In the genomic region with DNA sequence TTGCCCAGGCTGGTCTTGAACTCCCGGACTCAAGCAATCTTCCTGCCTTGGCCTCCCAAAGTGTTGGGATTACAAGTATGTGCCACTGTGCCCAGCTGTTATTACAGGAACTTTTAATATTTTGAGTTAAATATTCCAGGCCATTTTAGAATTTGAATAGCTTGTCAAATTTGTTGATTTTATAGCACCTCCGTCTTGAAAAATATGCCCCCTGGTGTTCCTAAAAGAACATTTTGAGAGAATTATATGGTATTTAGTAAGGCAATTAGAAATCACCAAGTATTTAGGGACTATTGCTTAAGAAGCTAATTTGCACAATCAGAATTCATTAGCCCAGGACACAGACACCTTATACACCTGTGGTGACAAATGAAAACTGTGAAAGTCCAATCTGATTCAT, we compare ENCODE assay signal across 23 cellular contexts. TPM values are rescaled to one million over a fixed set of nuclear protein-coding genes. Genes with fewer than 3 reads are reported as not detected.
A peak's percentile ranks its signal among the peaks of the same experiment; 100 is the strongest.
DNase-seq lines count a peak whose midpoint lies in the region; ATAC-seq and TF ChIP-seq lines count a peak whose summit lies in the region.
"Had no signal": no experiment of that assay in that cellular context is flagged by ENCODE, and none has a peak within 500 bp of the region (broad histone marks: within the 10 kb centered on the region; RNA-seq: fewer than 3 reads in every experiment).

No MANE protein-coding gene starts in this region.

- no peak for DNase-seq in endothelial cell (ENCODE audit: low spot score)
- DNase-seq in retinal pigment epithelial cell (ENCODE audit: low read depth) = no peak
- no peak for DNase-seq in retina
- DNase-seq in activated CD4-positive, alpha-beta memory T cell treated with anti-CD3 and anti-CD28 coated beads, Interleukin-2, amount 10 ng/mL, durations not matched to agents 7 days and 5 days = no peak
- no peak for DNase-seq in DMS79 (lab: John Stamatoyannopoulos, UW)
- DNase-seq: colonic mucosa; EL; foreskin melanocyte; H7; NCI-H1105 treated with DMSO at 0.1 percent for 48 hours; NCI-H2081; NCI-H446 treated with DMSO at 0.1 percent for 48 hours; nucleus accumbens; stimulated activated naive B cell treated with anti-CD40 and anti-IgM and Interleukin-4, amounts not matched to agents 10 μg/mL and 1 μg/mL and 100 μg/mL, for 72 hours; SW 1271 had no signal

- H3K27ac Mint-ChIP-seq in endothelial cell (ENCODE audit: unreplicated experiment) = no peak overlapping the region
- H3K27ac Mint-ChIP-seq in activated CD4-positive, alpha-beta memory T cell treated with anti-CD3 and anti-CD28 coated beads, Interleukin-2, amount 10 ng/mL, durations not matched to agents 7 days and 5 days = no peak overlapping the region
- H3K27ac Mint-ChIP-seq: activated naive CD4-positive, alpha-beta T cell treated with anti-CD3 and anti-CD28 coated beads, Interleukin-2, amount 50 U/mL, for 72 hours; activated T-helper 1 cell treated with anti-CD3 and anti-CD28 coated beads, Interleukin-12 subunit alpha, Interleukin-12 subunit beta, Interleukin-2, Interleukin-4 antibody, amounts not matched to agents 30 ng/mL and 10 ng/mL and 1 ng/mL, durations not matched to agents 14 hours and 24 hours and 36 hours; stimulated activated naive B cell treated with anti-CD40 and anti-IgM and Interleukin-4, amounts not matched to agents 10 μg/mL and 1 μg/mL and 100 μg/mL, for 72 hours had no signal

- no peaks in the 10 kb centered on the region for H3K79me2 ChIP-seq in OCI-LY1 (ENCODE audit: insufficient read depth, low read length)

- peak; percentile 9; the same call in 1 of the 2 replicates for TF ChIP-seq CTCF in C4-2B (conservative IDR thresholded peaks at IDR 0.05)
- peak; percentile 17; the same call in 1 of the 2 replicates for TF ChIP-seq CTCF in OCI-LY1 (IDR thresholded peaks at IDR 0.05; ENCODE audit: low read length)
- TF ChIP-seq CTCF in endothelial cell (IDR thresholded peaks at IDR 0.05; ENCODE audit: unreplicated experiment) = peak; percentile 30
- peak; percentile 35 for TF ChIP-seq CTCF in retinal pigment epithelial cell (conservative IDR thresholded peaks at IDR 0.05; ENCODE audit: low read depth, low read length)

- H3K4me3 ChIP-seq in OCI-LY1 (ENCODE audit: low read depth, low read length, poor library complexity, severe bottlenecking) = no peak overlapping the region
- no peak overlapping the region for H3K4me3 ChIP-seq in retinal pigment epithelial cell (ENCODE audit: low read length)
- H3K4me3 ChIP-seq: ascending aorta, colonic mucosa, lung had no signal

- no peak overlapping the region for H3K4me3 Mint-ChIP-seq in endothelial cell (ENCODE audit: unreplicated experiment)
- no peak overlapping the region for H3K4me3 Mint-ChIP-seq in activated CD4-positive, alpha-beta memory T cell treated with anti-CD3 and anti-CD28 coated beads, Interleukin-2, amount 10 ng/mL, durations not matched to agents 7 days and 5 days
- H3K4me3 Mint-ChIP-seq: activated T-helper 1 cell treated with anti-CD3 and anti-CD28 coated beads, Interleukin-12 subunit alpha, Interleukin-12 subunit beta, Interleukin-2, Interleukin-4 antibody, amounts not matched to agents 30 ng/mL and 10 ng/mL and 1 ng/mL, durations not matched to agents 14 hours and 24 hours and 36 hours; stimulated activated naive B cell treated with anti-CD40 and anti-IgM and Interleukin-4, amounts not matched to agents 10 μg/mL and 1 μg/mL and 100 μg/mL, for 72 hours had no signal

- no peaks in the 10 kb centered on the region for H4K20me1 ChIP-seq in OCI-LY1 (ENCODE audit: insufficient read depth, low read length)

- H3K27me3 Mint-ChIP-seq in endothelial cell (ENCODE audit: unreplicated experiment) = peaks cover 5% of the 10 kb centered on the region
- no peaks in the 10 kb centered on the region for H3K27me3 Mint-ChIP-seq in activated CD4-positive, alpha-beta memory T cell treated with anti-CD3 and anti-CD28 coated beads, Interleukin-2, amount 10 ng/mL, durations not matched to agents 7 days and 5 days
- H3K27me3 Mint-ChIP-seq: stimulated activated naive B cell treated with anti-CD40 and anti-IgM and Interleukin-4, amounts not matched to agents 10 μg/mL and 1 μg/mL and 100 μg/mL, for 72 hours had no signal

- no peaks in the 10 kb centered on the region for H3K9me3 Mint-ChIP-seq in endothelial cell (ENCODE audit: unreplicated experiment)
- H3K9me3 Mint-ChIP-seq in activated CD4-positive, alpha-beta memory T cell treated with anti-CD3 and anti-CD28 coated beads, Interleukin-2, amount 10 ng/mL, durations not matched to agents 7 days and 5 days = no peaks in the 10 kb centered on the region
- H3K9me3 Mint-ChIP-seq: activated naive CD4-positive, alpha-beta T cell treated with anti-CD3 and anti-CD28 coated beads, Interleukin-2, amount 50 U/mL, for 72 hours; activated T-helper 1 cell treated with anti-CD3 and anti-CD28 coated beads, Interleukin-12 subunit alpha, Interleukin-12 subunit beta, Interleukin-2, Interleukin-4 antibody, amounts not matched to agents 30 ng/mL and 10 ng/mL and 1 ng/mL, durations not matched to agents 14 hours and 24 hours and 36 hours had no signal

- no peaks in the 10 kb centered on the region for H3F3A ChIP-seq in OCI-LY1 (ENCODE audit: insufficient read depth, low read length)

- no peaks in the 10 kb centered on the region for H3K27me3 ChIP-seq in OCI-LY1 (ENCODE audit: insufficient read depth, low read length)
- H3K27me3 ChIP-seq: ascending aorta, colonic mucosa had no signal

- H3K27ac ChIP-seq in C4-2B (no peak overlapping the region), OCI-LY1 (ENCODE audit: low read depth, low read length, poor library complexity, severe bottlenecking) (no peak overlapping the region)
- H3K27ac ChIP-seq: ascending aorta, colonic mucosa had no signal

- no peak for ATAC-seq in HG03045 (IDR thresholded peaks at IDR 0.05; ENCODE audit: unreplicated experiment)
- ATAC-seq: activated naive CD4-positive, alpha-beta T cell treated with anti-CD3 and anti-CD28 coated beads, Interleukin-2, amount 50 U/mL, for 72 hours; sciatic nerve had no signal

- no peaks in the 10 kb centered on the region for H3K36me3 ChIP-seq in OCI-LY1 (ENCODE audit: insufficient read depth, low read length)
- H3K36me3 ChIP-seq: ascending aorta, colonic mucosa had no signal

- H2AFZ ChIP-seq in OCI-LY1 (ENCODE audit: low read length) = no peak overlapping the region

- no peaks in the 10 kb centered on the region for H3K36me3 Mint-ChIP-seq in endothelial cell (ENCODE audit: low read depth, unreplicated experiment)
- no peaks in the 10 kb centered on the region for H3K36me3 Mint-ChIP-seq in activated CD4-positive, alpha-beta memory T cell treated with anti-CD3 and anti-CD28 coated beads, Interleukin-2, amount 10 ng/mL, durations not matched to agents 7 days and 5 days (ENCODE audit: low read depth)
- H3K36me3 Mint-ChIP-seq: activated naive CD4-positive, alpha-beta T cell treated with anti-CD3 and anti-CD28 coated beads, Interleukin-2, amount 50 U/mL, for 72 hours had no signal

- peaks cover 29% of the 10 kb centered on the region for H3K4me1 ChIP-seq in OCI-LY1 (ENCODE audit: insufficient read depth, low read length, severe bottlenecking)

- no peak overlapping the region for H3K4me2 ChIP-seq in OCI-LY1 (ENCODE audit: low read length)

- no peaks in the 10 kb centered on the region for H3K9me3 ChIP-seq in OCI-LY1 (ENCODE audit: low read length)
- H3K9me3 ChIP-seq: ascending aorta, colonic mucosa had no signal

- POLR2A ChIA-PET in activated CD4-positive, alpha-beta memory T cell treated with anti-CD3 and anti-CD28 coated beads, Interleukin-2, amount 10 ng/mL, durations not matched to agents 7 days and 5 days (lab: Charles Lee) = no interaction called here

- no peaks in the 10 kb centered on the region for H3K9me2 ChIP-seq in OCI-LY1 (ENCODE audit: low read depth, low read length)

- CTCF ChIA-PET in activated CD4-positive, alpha-beta memory T cell treated with anti-CD3 and anti-CD28 coated beads, Interleukin-2, amount 10 ng/mL, durations not matched to agents 7 days and 5 days (lab: Charles Lee) = interaction anchor here (1.0 to 1.5 kb wide), 3 partner anchors 8 to 417 kb away, joined by 3 to 4 read pairs (median 4); no protein-coding TSS in a partner anchor

- H3K9ac ChIP-seq in OCI-LY1 (ENCODE audit: low read length) = no peak overlapping the region

- H3K4me1 Mint-ChIP-seq in endothelial cell (ENCODE audit: unreplicated experiment) = peaks cover 36% of the 10 kb centered on the region
- peaks cover 20% of the 10 kb centered on the region for H3K4me1 Mint-ChIP-seq in activated CD4-positive, alpha-beta memory T cell treated with anti-CD3 and anti-CD28 coated beads, Interleukin-2, amount 10 ng/mL, durations not matched to agents 7 days and 5 days

RNA-seq across cellular contexts. Expression of gene PDE8A, which starts 23.7 kb away (rescaled TPM):
- total RNA-seq in endothelial cell (ENCODE audit: unreplicated experiment) = 43.4 TPM
- 10 to 100 TPM; 24.4 to 25.1 TPM for total RNA-seq in activated CD4-positive, alpha-beta memory T cell treated with anti-CD3 and anti-CD28 coated beads, Interleukin-2, amount 10 ng/mL, durations not matched to agents 7 days and 5 days
